Comparison of ENCODE assay signal across 1 cellular context in the genomic region with DNA sequence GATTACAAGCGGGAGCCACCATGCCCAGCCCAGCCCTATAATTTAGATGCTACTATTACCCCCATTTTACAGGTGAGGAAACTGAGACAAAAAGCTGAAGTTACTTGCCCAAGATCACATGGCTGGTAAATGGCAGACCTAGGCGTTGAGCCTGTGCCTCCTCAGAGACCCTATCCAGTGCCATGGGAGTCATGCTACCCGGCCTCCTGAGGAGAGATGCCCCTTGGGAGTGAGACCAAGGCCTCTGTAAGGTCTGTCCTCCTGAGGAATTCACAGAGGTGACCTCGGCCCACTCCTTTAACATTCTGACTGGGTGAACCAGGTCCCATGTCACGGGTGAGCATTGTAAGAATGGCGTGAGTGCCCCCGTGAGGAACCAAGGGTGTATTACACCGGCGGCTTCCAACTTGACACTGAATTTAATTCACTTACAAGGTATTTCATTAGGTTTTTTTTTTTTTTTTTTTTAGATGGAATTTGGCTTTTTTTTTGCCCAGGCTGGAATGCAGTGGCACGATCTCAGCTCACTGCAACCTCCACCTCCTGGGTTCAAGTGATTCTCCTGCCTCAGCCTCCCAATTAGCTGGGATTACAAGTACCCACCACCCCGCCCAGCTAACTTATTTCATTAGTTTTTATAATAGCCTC.
TF ChIP-seq lines count a peak whose summit lies in the region.

No MANE protein-coding gene starts in this region.

TF ChIP-seq in K562, 482 proteins besides CTCF, POLR2A, EP300 and RAD21 (continued from another document and continues in another):
- TF ChIP-seq, protein P1, sequence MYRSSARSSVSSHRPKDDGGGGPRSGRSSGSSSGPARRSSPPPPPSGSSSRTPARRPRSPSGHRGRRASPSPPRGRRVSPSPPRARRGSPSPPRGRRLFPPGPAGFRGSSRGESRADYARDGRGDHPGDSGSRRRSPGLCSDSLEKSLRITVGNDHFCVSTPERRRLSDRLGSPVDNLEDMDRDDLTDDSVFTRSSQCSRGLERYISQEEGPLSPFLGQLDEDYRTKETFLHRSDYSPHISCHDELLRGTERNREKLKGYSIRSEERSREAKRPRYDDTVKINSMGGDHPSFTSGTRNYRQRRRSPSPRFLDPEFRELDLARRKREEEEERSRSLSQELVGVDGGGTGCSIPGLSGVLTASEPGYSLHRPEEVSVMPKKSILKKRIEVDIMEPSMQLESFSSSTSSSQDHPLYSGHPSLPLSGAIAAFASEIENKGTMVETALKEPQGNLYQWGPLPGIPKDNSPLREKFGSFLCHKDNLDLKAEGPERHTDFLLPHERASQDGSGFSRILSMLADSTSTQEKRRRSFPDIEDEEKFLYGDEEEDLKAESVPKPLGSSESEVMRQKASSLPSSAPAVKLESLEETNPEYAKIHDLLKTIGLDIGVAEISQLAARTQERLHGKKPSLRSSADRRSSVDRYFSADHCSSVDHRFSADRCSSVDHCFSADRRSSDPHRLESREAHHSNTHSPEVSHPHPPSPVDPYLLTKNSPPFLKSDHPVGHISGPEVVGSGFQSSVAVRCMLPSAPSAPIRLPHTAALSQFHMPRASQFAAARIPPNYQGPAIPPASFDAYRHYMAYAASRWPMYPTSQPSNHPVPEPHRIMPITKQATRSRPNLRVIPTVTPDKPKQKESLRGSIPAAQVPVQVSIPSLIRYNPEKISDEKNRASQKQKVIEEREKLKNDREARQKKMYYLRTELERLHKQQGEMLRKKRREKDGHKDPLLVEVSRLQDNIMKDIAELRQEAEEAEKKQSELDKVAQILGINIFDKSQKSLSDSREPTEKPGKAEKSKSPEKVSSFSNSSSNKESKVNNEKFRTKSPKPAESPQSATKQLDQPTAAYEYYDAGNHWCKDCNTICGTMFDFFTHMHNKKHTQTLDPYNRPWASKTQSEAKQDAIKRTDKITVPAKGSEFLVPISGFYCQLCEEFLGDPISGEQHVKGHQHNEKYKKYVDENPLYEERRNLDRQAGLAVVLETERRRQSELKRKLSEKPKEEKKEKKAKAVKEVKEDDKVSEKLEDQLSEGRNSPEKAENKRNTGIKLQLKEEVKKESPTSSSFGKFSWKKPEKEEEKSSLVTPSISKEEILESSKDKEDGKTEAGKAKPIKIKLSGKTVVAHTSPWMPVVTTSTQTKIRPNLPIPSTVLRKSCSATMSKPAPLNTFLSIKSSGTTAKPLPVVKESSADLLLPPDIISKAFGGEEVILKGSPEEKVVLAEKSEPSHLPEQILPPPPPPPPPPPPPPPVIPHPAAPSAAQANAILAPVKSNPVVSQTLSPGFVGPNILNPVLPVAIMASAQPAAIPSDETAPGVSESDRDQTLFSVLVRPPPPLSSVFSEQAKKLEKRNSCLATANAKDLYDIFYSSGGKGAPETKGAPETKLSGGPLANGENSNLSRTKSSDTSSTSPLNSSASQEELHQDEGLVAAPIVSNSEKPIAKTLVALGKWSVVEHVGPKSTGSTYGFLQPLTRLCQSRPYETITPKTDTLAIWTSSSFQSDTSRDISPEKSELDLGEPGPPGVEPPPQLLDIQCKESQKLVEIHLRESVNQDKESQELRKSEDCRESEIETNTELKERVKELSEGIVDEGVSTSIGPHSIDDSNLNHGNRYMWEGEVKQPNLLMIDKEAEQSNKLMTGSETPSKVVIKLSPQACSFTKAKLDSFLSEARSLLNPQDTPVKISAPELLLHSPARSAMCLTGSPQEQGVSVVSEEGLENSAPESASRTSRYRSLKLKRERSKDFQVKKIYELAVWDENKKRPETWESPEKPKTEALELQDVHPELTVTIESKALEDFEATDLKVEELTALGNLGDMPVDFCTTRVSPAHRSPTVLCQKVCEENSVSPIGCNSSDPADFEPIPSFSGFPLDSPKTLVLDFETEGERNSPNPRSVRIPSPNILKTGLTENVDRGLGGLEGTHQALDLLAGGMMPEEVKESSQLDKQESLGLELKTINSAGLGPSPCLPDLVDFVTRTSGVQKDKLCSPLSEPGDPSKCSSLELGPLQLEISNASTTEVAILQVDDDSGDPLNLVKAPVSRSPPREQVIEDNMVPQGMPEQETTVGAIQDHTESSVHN (IDR thresholded peaks at IDR 0.05; ENCODE audit: borderline replicate concordance in 1 of 2, low read depth in 1 of 2) = no peak
- peak; percentile 75 for TF ChIP-seq SMC3 (conservative IDR thresholded peaks at IDR 0.05; ENCODE audit: insufficient read depth, low read depth, low read length)
- TF ChIP-seq SMARCA5 (IDR thresholded peaks at IDR 0.05) = peak; percentile 73; the same call in 1 of the 2 replicates
- TF ChIP-seq PPARD (CRISPR knock-in tag; IDR thresholded peaks at IDR 0.05) = no peak
- TF ChIP-seq PCBP2 (IDR thresholded peaks at IDR 0.05; ENCODE audit: low read depth, low read length, poor library complexity, severe bottlenecking) = no peak
- TF ChIP-seq, protein P2, sequence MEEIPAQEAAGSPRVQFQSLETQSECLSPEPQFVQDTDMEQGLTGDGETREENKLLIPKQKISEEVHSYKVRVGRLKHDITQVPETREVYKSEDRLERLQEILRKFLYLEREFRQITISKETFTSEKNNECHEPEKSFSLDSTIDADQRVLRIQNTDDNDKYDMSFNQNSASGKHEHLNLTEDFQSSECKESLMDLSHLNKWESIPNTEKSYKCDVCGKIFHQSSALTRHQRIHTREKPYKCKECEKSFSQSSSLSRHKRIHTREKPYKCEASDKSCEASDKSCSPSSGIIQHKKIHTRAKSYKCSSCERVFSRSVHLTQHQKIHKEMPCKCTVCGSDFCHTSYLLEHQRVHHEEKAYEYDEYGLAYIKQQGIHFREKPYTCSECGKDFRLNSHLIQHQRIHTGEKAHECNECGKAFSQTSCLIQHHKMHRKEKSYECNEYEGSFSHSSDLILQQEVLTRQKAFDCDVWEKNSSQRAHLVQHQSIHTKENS (CRISPR knock-in tag; IDR thresholded peaks at IDR 0.05) = no peak
- TF ChIP-seq, protein P3, sequence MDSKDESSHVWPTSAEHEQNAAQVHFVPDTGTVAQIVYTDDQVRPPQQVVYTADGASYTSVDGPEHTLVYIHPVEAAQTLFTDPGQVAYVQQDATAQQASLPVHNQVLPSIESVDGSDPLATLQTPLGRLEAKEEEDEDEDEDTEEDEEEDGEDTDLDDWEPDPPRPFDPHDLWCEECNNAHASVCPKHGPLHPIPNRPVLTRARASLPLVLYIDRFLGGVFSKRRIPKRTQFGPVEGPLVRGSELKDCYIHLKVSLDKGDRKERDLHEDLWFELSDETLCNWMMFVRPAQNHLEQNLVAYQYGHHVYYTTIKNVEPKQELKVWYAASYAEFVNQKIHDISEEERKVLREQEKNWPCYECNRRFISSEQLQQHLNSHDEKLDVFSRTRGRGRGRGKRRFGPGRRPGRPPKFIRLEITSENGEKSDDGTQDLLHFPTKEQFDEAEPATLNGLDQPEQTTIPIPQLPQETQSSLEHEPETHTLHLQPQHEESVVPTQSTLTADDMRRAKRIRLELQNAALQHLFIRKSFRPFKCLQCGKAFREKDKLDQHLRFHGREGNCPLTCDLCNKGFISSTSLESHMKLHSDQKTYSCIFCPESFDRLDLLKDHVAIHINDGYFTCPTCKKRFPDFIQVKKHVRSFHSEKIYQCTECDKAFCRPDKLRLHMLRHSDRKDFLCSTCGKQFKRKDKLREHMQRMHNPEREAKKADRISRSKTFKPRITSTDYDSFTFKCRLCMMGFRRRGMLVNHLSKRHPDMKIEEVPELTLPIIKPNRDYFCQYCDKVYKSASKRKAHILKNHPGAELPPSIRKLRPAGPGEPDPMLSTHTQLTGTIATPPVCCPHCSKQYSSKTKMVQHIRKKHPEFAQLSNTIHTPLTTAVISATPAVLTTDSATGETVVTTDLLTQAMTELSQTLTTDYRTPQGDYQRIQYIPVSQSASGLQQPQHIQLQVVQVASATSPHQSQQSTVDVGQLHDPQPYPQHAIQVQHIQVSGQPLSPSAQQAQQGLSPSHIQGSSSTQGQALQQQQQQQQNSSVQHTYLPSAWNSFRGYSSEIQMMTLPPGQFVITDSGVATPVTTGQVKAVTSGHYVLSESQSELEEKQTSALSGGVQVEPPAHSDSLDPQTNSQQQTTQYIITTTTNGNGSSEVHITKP (IDR thresholded peaks at IDR 0.05; ENCODE audit: partially characterized antibody) = no peak
- TF ChIP-seq, protein P4, sequence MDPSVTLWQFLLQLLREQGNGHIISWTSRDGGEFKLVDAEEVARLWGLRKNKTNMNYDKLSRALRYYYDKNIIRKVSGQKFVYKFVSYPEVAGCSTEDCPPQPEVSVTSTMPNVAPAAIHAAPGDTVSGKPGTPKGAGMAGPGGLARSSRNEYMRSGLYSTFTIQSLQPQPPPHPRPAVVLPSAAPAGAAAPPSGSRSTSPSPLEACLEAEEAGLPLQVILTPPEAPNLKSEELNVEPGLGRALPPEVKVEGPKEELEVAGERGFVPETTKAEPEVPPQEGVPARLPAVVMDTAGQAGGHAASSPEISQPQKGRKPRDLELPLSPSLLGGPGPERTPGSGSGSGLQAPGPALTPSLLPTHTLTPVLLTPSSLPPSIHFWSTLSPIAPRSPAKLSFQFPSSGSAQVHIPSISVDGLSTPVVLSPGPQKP (CRISPR knock-in tag; IDR thresholded peaks at IDR 0.05) = no peak
- no peak for TF ChIP-seq HNRNPH1 (optimal IDR thresholded peaks at IDR 0.05; ENCODE audit: low read depth, low read length)
- TF ChIP-seq, protein P5, sequence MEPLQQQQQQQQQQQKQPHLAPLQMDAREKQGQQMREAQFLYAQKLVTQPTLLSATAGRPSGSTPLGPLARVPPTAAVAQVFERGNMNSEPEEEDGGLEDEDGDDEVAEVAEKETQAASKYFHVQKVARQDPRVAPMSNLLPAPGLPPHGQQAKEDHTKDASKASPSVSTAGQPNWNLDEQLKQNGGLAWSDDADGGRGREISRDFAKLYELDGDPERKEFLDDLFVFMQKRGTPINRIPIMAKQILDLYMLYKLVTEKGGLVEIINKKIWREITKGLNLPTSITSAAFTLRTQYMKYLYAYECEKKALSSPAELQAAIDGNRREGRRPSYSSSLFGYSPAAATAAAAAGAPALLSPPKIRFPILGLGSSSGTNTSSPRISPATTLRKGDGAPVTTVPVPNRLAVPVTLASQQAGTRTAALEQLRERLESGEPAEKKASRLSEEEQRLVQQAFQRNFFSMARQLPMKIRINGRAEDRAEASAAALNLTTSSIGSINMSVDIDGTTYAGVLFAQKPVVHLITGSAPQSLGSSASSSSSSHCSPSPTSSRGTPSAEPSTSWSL (CRISPR knock-in tag; IDR thresholded peaks at IDR 0.05; ENCODE audit: borderline replicate concordance) = no peak
- TF ChIP-seq PYGO2 (tag; IDR thresholded peaks at IDR 0.05) = no peak
- peak; percentile 94 for TF ChIP-seq BCOR (IDR thresholded peaks at IDR 0.05)
- TF ChIP-seq SMARCA4 (IDR thresholded peaks at IDR 0.05) = no peak
- no peak for TF ChIP-seq RFX7 (CRISPR knock-in tag; IDR thresholded peaks at IDR 0.05)
- TF ChIP-seq CC2D1A (IDR thresholded peaks at IDR 0.05) = 0 out of 2 replicates have a peak, but pooled peaks have one; percentile 66
- 0 out of 2 replicates have a peak, but pooled peaks have one; percentile 16 for TF ChIP-seq RAD51 (IDR thresholded peaks at IDR 0.05; ENCODE audit: borderline replicate concordance, low read depth)
- TF ChIP-seq ZFP1 (CRISPR knock-in tag; IDR thresholded peaks at IDR 0.05) = no peak
- TF ChIP-seq, protein P6, sequence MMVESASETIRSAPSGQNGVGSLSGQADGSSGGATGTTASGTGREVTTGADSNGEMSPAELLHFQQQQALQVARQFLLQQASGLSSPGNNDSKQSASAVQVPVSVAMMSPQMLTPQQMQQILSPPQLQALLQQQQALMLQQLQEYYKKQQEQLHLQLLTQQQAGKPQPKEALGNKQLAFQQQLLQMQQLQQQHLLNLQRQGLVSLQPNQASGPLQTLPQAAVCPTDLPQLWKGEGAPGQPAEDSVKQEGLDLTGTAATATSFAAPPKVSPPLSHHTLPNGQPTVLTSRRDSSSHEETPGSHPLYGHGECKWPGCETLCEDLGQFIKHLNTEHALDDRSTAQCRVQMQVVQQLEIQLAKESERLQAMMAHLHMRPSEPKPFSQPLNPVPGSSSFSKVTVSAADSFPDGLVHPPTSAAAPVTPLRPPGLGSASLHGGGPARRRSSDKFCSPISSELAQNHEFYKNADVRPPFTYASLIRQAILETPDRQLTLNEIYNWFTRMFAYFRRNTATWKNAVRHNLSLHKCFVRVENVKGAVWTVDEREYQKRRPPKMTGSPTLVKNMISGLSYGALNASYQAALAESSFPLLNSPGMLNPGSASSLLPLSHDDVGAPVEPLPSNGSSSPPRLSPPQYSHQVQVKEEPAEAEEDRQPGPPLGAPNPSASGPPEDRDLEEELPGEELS (CRISPR knock-in tag; IDR thresholded peaks at IDR 0.05; ENCODE audit: borderline replicate concordance) = no peak
- no peak for TF ChIP-seq TGIF2 (CRISPR knock-in tag; IDR thresholded peaks at IDR 0.05)
- TF ChIP-seq, protein P7, sequence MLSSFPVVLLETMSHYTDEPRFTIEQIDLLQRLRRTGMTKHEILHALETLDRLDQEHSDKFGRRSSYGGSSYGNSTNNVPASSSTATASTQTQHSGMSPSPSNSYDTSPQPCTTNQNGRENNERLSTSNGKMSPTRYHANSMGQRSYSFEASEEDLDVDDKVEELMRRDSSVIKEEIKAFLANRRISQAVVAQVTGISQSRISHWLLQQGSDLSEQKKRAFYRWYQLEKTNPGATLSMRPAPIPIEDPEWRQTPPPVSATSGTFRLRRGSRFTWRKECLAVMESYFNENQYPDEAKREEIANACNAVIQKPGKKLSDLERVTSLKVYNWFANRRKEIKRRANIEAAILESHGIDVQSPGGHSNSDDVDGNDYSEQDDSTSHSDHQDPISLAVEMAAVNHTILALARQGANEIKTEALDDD (IDR thresholded peaks at IDR 0.05) = peak; percentile 40; the same call in 1 of the 2 replicates
- TF ChIP-seq, protein P8, sequence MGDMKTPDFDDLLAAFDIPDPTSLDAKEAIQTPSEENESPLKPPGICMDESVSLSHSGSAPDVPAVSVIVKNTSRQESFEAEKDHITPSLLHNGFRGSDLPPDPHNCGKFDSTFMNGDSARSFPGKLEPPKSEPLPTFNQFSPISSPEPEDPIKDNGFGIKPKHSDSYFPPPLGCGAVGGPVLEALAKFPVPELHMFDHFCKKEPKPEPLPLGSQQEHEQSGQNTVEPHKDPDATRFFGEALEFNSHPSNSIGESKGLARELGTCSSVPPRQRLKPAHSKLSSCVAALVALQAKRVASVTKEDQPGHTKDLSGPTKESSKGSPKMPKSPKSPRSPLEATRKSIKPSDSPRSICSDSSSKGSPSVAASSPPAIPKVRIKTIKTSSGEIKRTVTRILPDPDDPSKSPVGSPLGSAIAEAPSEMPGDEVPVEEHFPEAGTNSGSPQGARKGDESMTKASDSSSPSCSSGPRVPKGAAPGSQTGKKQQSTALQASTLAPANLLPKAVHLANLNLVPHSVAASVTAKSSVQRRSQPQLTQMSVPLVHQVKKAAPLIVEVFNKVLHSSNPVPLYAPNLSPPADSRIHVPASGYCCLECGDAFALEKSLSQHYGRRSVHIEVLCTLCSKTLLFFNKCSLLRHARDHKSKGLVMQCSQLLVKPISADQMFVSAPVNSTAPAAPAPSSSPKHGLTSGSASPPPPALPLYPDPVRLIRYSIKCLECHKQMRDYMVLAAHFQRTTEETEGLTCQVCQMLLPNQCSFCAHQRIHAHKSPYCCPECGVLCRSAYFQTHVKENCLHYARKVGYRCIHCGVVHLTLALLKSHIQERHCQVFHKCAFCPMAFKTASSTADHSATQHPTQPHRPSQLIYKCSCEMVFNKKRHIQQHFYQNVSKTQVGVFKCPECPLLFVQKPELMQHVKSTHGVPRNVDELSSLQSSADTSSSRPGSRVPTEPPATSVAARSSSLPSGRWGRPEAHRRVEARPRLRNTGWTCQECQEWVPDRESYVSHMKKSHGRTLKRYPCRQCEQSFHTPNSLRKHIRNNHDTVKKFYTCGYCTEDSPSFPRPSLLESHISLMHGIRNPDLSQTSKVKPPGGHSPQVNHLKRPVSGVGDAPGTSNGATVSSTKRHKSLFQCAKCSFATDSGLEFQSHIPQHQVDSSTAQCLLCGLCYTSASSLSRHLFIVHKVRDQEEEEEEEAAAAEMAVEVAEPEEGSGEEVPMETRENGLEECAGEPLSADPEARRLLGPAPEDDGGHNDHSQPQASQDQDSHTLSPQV (IDR thresholded peaks at IDR 0.05) = no peak
- peak; percentile 53; the same call in 1 of the 2 replicates for TF ChIP-seq BHLHE40 (IDR thresholded peaks at IDR 0.05; ENCODE audit: low read length)
- TF ChIP-seq RFX5 (IDR thresholded peaks at IDR 0.05; ENCODE audit: low read depth, low read length) = no peak
